In the genomic region with DNA sequence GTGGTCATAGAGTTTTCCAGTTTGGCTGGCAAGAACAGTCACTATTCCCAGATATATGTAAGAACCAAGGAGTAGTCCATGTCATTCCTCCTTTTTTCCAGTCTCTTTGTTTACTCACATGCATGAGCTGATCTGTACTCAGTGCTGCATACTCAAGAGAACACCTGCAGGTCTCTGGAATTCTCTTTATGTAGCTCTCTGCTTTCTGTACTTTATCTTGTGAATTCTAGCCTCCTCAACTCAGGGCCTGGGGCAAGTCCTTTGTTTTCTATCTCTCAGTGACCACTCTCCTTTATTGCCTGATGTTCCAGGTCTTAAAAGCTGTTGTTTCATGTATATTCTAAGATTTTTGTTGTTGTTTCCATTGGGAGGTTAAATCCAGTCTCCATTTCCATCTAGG, we compare ENCODE assay signal across 30 cellular contexts.
"Had no signal": no experiment of that assay in that cellular context is flagged by ENCODE, and none has a peak within 500 bp of the region (broad histone marks: within the 10 kb centered on the region; RNA-seq: fewer than 3 reads in every experiment).

No MANE protein-coding gene starts in this region.

- ATAC-seq: pancreas; stimulated activated memory B cell treated with anti-CD40 and anti-IgM and Interleukin-4, amounts not matched to agents 10 μg/mL and 1 μg/mL and 100 μg/mL, for 72 hours; stimulated activated naive CD8-positive, alpha-beta T cell treated with anti-CD3 and anti-CD28 coated beads, Interleukin-15, amount 100 ng/mL, for 72 hours; upper lobe of right lung had no signal

- H3K36me3 ChIP-seq: left ventricle myocardium inferior, pancreas, prostate gland, right atrium auricular region, thyroid gland, upper lobe of right lung had no signal

- H3K4me3 ChIP-seq: left ventricle myocardium inferior, lung, pancreas, prostate gland, right atrium auricular region, smooth muscle cell, thyroid gland, upper lobe of right lung had no signal

- H3K27me3 Mint-ChIP-seq: activated CD4-positive, alpha-beta memory T cell treated with anti-CD3 and anti-CD28 coated beads, Interleukin-2, amount 10 ng/mL, durations not matched to agents 7 days and 5 days; activated CD4-positive, alpha-beta T cell treated with anti-CD3 and anti-CD28 coated beads, Interleukin-2, amount 10 ng/mL, durations not matched to agents 7 days and 5 days; activated T-cell treated with anti-CD3 and anti-CD28 coated beads, Interleukin-2, amount 50 U/mL, for 24 hours; stimulated activated memory B cell treated with anti-CD40 and anti-IgM and Interleukin-4, amounts not matched to agents 10 μg/mL and 1 μg/mL and 100 μg/mL, for 72 hours; stimulated activated naive CD8-positive, alpha-beta T cell treated with anti-CD3 and anti-CD28 coated beads, Interleukin-15, amount 100 ng/mL, for 72 hours had no signal

- FAIRE-seq: astrocyte, pancreas had no signal

- H3K4me1 Mint-ChIP-seq: activated CD4-positive, alpha-beta memory T cell treated with anti-CD3 and anti-CD28 coated beads, Interleukin-2, amount 10 ng/mL, durations not matched to agents 7 days and 5 days; activated CD4-positive, alpha-beta T cell treated with anti-CD3 and anti-CD28 coated beads, Interleukin-2, amount 10 ng/mL, durations not matched to agents 7 days and 5 days; nephron; stimulated activated memory B cell treated with anti-CD40 and anti-IgM and Interleukin-4, amounts not matched to agents 10 μg/mL and 1 μg/mL and 100 μg/mL, for 72 hours; stimulated activated naive CD8-positive, alpha-beta T cell treated with anti-CD3 and anti-CD28 coated beads, Interleukin-15, amount 100 ng/mL, for 72 hours had no signal

- H3K27me3 ChIP-seq: pancreas, right atrium auricular region, thyroid gland, upper lobe of right lung had no signal

- H3K4me2 ChIP-seq: smooth muscle cell had no signal

- H3K9me3 Mint-ChIP-seq: activated CD4-positive, alpha-beta memory T cell treated with anti-CD3 and anti-CD28 coated beads, Interleukin-2, amount 10 ng/mL, durations not matched to agents 7 days and 5 days; activated CD4-positive, alpha-beta T cell treated with anti-CD3 and anti-CD28 coated beads, Interleukin-2, amount 10 ng/mL, durations not matched to agents 7 days and 5 days; activated T-cell treated with anti-CD3 and anti-CD28 coated beads, Interleukin-2, amount 50 U/mL, for 24 hours; stimulated activated memory B cell treated with anti-CD40 and anti-IgM and Interleukin-4, amounts not matched to agents 10 μg/mL and 1 μg/mL and 100 μg/mL, for 72 hours; stimulated activated naive CD8-positive, alpha-beta T cell treated with anti-CD3 and anti-CD28 coated beads, Interleukin-15, amount 100 ng/mL, for 72 hours had no signal

- H3K36me3 Mint-ChIP-seq: stimulated activated memory B cell treated with anti-CD40 and anti-IgM and Interleukin-4, amounts not matched to agents 10 μg/mL and 1 μg/mL and 100 μg/mL, for 72 hours had no signal

- H3K27ac ChIP-seq: left ventricle myocardium inferior, pancreas, prostate gland, right atrium auricular region, thyroid gland, upper lobe of right lung had no signal

- H3K27ac Mint-ChIP-seq: activated CD4-positive, alpha-beta memory T cell treated with anti-CD3 and anti-CD28 coated beads, Interleukin-2, amount 10 ng/mL, durations not matched to agents 7 days and 5 days; activated CD4-positive, alpha-beta T cell treated with anti-CD3 and anti-CD28 coated beads, Interleukin-2, amount 10 ng/mL, durations not matched to agents 7 days and 5 days; activated T-cell treated with anti-CD3 and anti-CD28 coated beads, Interleukin-2, amount 50 U/mL, for 24 hours; stimulated activated memory B cell treated with anti-CD40 and anti-IgM and Interleukin-4, amounts not matched to agents 10 μg/mL and 1 μg/mL and 100 μg/mL, for 72 hours; stimulated activated naive CD8-positive, alpha-beta T cell treated with anti-CD3 and anti-CD28 coated beads, Interleukin-15, amount 100 ng/mL, for 72 hours had no signal

- H3K4me3 Mint-ChIP-seq: activated CD4-positive, alpha-beta memory T cell treated with anti-CD3 and anti-CD28 coated beads, Interleukin-2, amount 10 ng/mL, durations not matched to agents 7 days and 5 days; activated CD4-positive, alpha-beta T cell treated with anti-CD3 and anti-CD28 coated beads, Interleukin-2, amount 10 ng/mL, durations not matched to agents 7 days and 5 days; activated T-cell treated with anti-CD3 and anti-CD28 coated beads, Interleukin-2, amount 50 U/mL, for 24 hours; nephron; stimulated activated memory B cell treated with anti-CD40 and anti-IgM and Interleukin-4, amounts not matched to agents 10 μg/mL and 1 μg/mL and 100 μg/mL, for 72 hours; stimulated activated naive CD8-positive, alpha-beta T cell treated with anti-CD3 and anti-CD28 coated beads, Interleukin-15, amount 100 ng/mL, for 72 hours had no signal

- H3K9me3 ChIP-seq: left ventricle myocardium inferior, pancreas, prostate gland, right atrium auricular region, thyroid gland, upper lobe of right lung had no signal

- DNase-seq: activated CD4-positive, alpha-beta memory T cell treated with anti-CD3 and anti-CD28 coated beads, Interleukin-2, amount 10 ng/mL, durations not matched to agents 7 days and 5 days; activated CD4-positive, alpha-beta T cell treated with anti-CD3 and anti-CD28 coated beads for 1 hour; activated CD4-positive, alpha-beta T cell treated with anti-CD3 and anti-CD28 coated beads, Interleukin-2, amount 10 ng/mL, durations not matched to agents 7 days and 5 days; activated CD8-positive, alpha-beta memory T cell treated with anti-CD3 and anti-CD28 coated beads, Interleukin-2, amount 50 U/mL, for 48 hours; activated gamma-delta T cell; activated naive CD4-positive, alpha-beta T cell treated with anti-CD3 and anti-CD28 coated beads, Interleukin-2, amount 50 U/mL, for 16 hours; activated T-cell treated with anti-CD3 and anti-CD28 coated beads, Interleukin-2, amount 50 U/mL, for 24 hours; amniotic stem cell; caudate nucleus; cortex of kidney; head of caudate nucleus; hippocampal formation; left ventricle myocardium inferior; nucleus accumbens; pancreas; stimulated activated CD4-positive, alpha-beta T cell treated with anti-CD3 and anti-CD28 coated beads, Interleukin-1b, Interleukin-23, amount 100 ng/mL, for 48 hours; stimulated activated CD4-positive, alpha-beta T cell treated with anti-CD3 and anti-CD28 coated beads, Interleukin-4, amount 100 ng/mL, for 4 hours; stimulated activated CD8-positive, alpha-beta memory T cell treated with anti-CD3 and anti-CD28 coated beads, Interleukin-4, amount 100 ng/mL, for 48 hours; stimulated activated naive CD8-positive, alpha-beta T cell treated with anti-CD3 and anti-CD28 coated beads, Interleukin-15, amount 100 ng/mL, for 72 hours; substantia nigra; T-helper 2 cell; thyroid gland; upper lobe of right lung had no signal

- H3K4me1 ChIP-seq: pancreas, prostate gland, right atrium auricular region, thyroid gland, upper lobe of right lung had no signal
